In genomic region chr13:31067416-31068118, GRCh38 we compare ENCODE assay signal across 10 cellular contexts.
DNase-seq lines count a peak whose midpoint lies in the region; ATAC-seq and FAIRE-seq lines count a peak whose summit lies in the region.
"Had no signal": no experiment of that assay in that cellular context is flagged by ENCODE, and none has a peak within 500 bp of the region (broad histone marks: within the 10 kb centered on the region; RNA-seq: fewer than 3 reads in every experiment).

No MANE protein-coding gene starts in this region.

- no peak for ATAC-seq in HG02884 (IDR thresholded peaks at IDR 0.05; ENCODE audit: unreplicated experiment)

- FAIRE-seq in HTR-8/SVneo (lab: Jason Lieb, UNC) = no peak

- DNase-seq in EH (ENCODE audit: low read depth) (peak; percentile 69), M059J (ENCODE audit: low read depth) (peak; percentile 85), dedifferentiated amniotic fluid mesenchymal stem cell (ENCODE audit: extremely low spot score) (peak; percentile 29), occipital lobe (lab: John Stamatoyannopoulos, UW) (peak; percentile 16), HTR-8/SVneo (ENCODE audit: insufficient read length, low spot score) (no peak), CD1c-positive myeloid dendritic cell (ENCODE audit: extremely low spot score) (no peak)
- DNase-seq: H7, NCI-H1092 treated with DMSO at 0.1 percent for 48 hours, SHP77 had no signal

Comparison
In these comparisons a context has a peak if more than half of its experiments do, and no peak if none do; other contexts are left out.
1. DNase-seq: peak in EH (single experiment), M059J (single experiment), dedifferentiated amniotic fluid mesenchymal stem cell (single experiment) and occipital lobe (single experiment); none in HTR-8/SVneo (single experiment) and CD1c-positive myeloid dendritic cell (single experiment).